14 cellular contexts compared by ENCODE assay signal in genomic region chr2:236657215-236657614, GRCh38.
DNase-seq lines count a peak whose midpoint lies in the region; ATAC-seq and TF ChIP-seq lines count a peak whose summit lies in the region.
"Had no signal": no experiment of that assay in that cellular context is flagged by ENCODE, and none has a peak within 500 bp of the region (broad histone marks: within the 10 kb centered on the region; RNA-seq: fewer than 3 reads in every experiment).

No MANE protein-coding gene starts in this region.

- no peak overlapping the region for H2BK5ac ChIP-seq in neuronal stem cell (ENCODE audit: low read length)

- no peak overlapping the region for H3K9ac ChIP-seq in neuronal stem cell (ENCODE audit: low read depth, low read length, poor library complexity)
- H3K9ac ChIP-seq: BLaER1 treated with 17β-estradiol and CSF1 and Interleukin-3, amounts not matched to agents 10 nM and 100 nM had no signal

- 97% methylated on average over 5 of the region's 5 CpGs for WGBS in esophagus muscularis mucosa
- no CpG with 5 or more reads among the region's 5 CpGs for WGBS in neuronal stem cell (ENCODE audit: extremely low coverage in 2 of 2, insufficient read length in 2 of 2, insufficient replicate concordance in 1 of 2), 2 donors

- H4K91ac ChIP-seq in neuronal stem cell (ENCODE audit: low read depth, low read length, poor library complexity): no peak overlapping the region

- H4K8ac ChIP-seq in neuronal stem cell (ENCODE audit: low read depth, low read length): no peak overlapping the region

- no peak overlapping the region for H3K18ac ChIP-seq in neuronal stem cell (ENCODE audit: low read length)

- H3K9me3 ChIP-seq in right atrium auricular region: no peaks in the 10 kb centered on the region
- no peaks in the 10 kb centered on the region for H3K9me3 ChIP-seq in esophagus muscularis mucosa
- peaks cover 0 to 19% of the 10 kb centered on the region in 2 donors for H3K9me3 ChIP-seq in neuronal stem cell (replicated peaks in 1 of 2; ENCODE audit: control insufficient read depth in 2 of 2, insufficient read depth in 1 of 2, low read depth in 1 of 2, low read length in 2 of 2)
- H3K9me3 ChIP-seq: BLaER1 treated with 17β-estradiol and CSF1 and Interleukin-3, amounts not matched to agents 10 nM and 100 nM; HAP-1 had no signal

- ATAC-seq in left ventricle myocardium superior (no peak), HG03439 (IDR thresholded peaks at IDR 0.05; ENCODE audit: unreplicated experiment) (no peak), GM19324 (IDR thresholded peaks at IDR 0.05; ENCODE audit: low FRiP score, unreplicated experiment) (no peak)
- ATAC-seq: CD8-positive, alpha-beta T cell had no signal

- no peak overlapping the region for H2BK12ac ChIP-seq in neuronal stem cell (ENCODE audit: low read length)

- H3K14ac ChIP-seq in neuronal stem cell (ENCODE audit: low read length): no peak overlapping the region

- H3K36me3 ChIP-seq in right atrium auricular region (no peaks in the 10 kb centered on the region), esophagus muscularis mucosa (no peaks in the 10 kb centered on the region), neuronal stem cell (replicated peaks in 1 of 2; ENCODE audit: control insufficient read depth in 2 of 2, insufficient read depth in 2 of 2, low read length in 2 of 2) (no peaks in the 10 kb centered on the region)
- H3K36me3 ChIP-seq: BLaER1 treated with 17β-estradiol and CSF1 and Interleukin-3, amounts not matched to agents 10 nM and 100 nM; HAP-1 had no signal

- no peak overlapping the region for H3K4me2 ChIP-seq in neuronal stem cell (ENCODE audit: insufficient read depth, low read length, poor library complexity, severe bottlenecking)
- H3K4me2 ChIP-seq: BLaER1 treated with 17β-estradiol and CSF1 and Interleukin-3, amounts not matched to agents 10 nM and 100 nM had no signal

- intact Hi-C loops in left ventricle myocardium superior (cut with micrococcal nuclease): no loop called here
- intact Hi-C loops in esophagus muscularis mucosa (cut with DNase I): no loop called here

- no peak overlapping the region for H2BK15ac ChIP-seq in neuronal stem cell (ENCODE audit: low read length)

- H2AFZ ChIP-seq in neuronal stem cell (ENCODE audit: low read length): no peak overlapping the region

- no peak for TF ChIP-seq POLR2A in esophagus muscularis mucosa (IDR thresholded peaks at IDR 0.05; ENCODE audit: low read depth)

- DNase-seq in right atrium auricular region (ENCODE audit: low spot score) (peak; percentile 47), left ventricle myocardium superior (no peak), esophagus muscularis mucosa (ENCODE audit: extremely low spot score) (peak; percentile 88), neuronal stem cell (ENCODE audit: low spot score) (no peak), NCI-H524 (lab: John Stamatoyannopoulos, UW) (no peak)
- DNase-seq: Calu3; CD8-positive, alpha-beta T cell; DMS79 treated with DMSO at 0.1 percent for 48 hours; GF-D8 had no signal

- no peak overlapping the region for H3K4ac ChIP-seq in neuronal stem cell (ENCODE audit: low read length)

- H3K4me1 ChIP-seq in right atrium auricular region (peaks cover 0 to 21% of the 10 kb centered on the region in 2 donors), esophagus muscularis mucosa (peaks cover 19 to 29% (median 28%) of the 10 kb centered on the region in 4 donors), neuronal stem cell (ENCODE audit: control insufficient read depth in 2 of 2, insufficient read depth in 1 of 2, low read depth in 1 of 2, low read length in 2 of 2) (peaks cover 10 to 12% of the 10 kb centered on the region in 2 donors)
- H3K4me1 ChIP-seq: HAP-1 had no signal

- TF ChIP-seq CTCF in right atrium auricular region (IDR thresholded peaks at IDR 0.05) (no peak), esophagus muscularis mucosa (IDR thresholded peaks at IDR 0.05) (no peak)

- no peak overlapping the region for H2BK120ac ChIP-seq in neuronal stem cell (ENCODE audit: low read depth, low read length)

- H3K27me3 ChIP-seq in right atrium auricular region (no peaks in the 10 kb centered on the region), esophagus muscularis mucosa (peaks cover 0 to 7% (median 0%) of the 10 kb centered on the region in 4 donors), neuronal stem cell (ENCODE audit: control insufficient read depth in 3 of 3, insufficient read depth in 3 of 3, low read depth in 1 of 3, low read length in 3 of 3) (no peaks in the 10 kb centered on the region)
- H3K27me3 ChIP-seq: BLaER1 treated with 17β-estradiol and CSF1 and Interleukin-3, amounts not matched to agents 10 nM and 100 nM had no signal

- no peaks in the 10 kb centered on the region for H3K79me1 ChIP-seq in neuronal stem cell (ENCODE audit: low read depth, low read length)

- H2AK5ac ChIP-seq in neuronal stem cell (ENCODE audit: low read depth, low read length): peak overlapping the region; percentile 21

- TF ChIP-seq EP300 in esophagus muscularis mucosa (IDR thresholded peaks at IDR 0.05): no peak

- no peak overlapping the region for H3K4me3 ChIP-seq in right atrium auricular region
- H3K4me3 ChIP-seq in esophagus muscularis mucosa: no peak overlapping the region
- H3K4me3 ChIP-seq in neuronal stem cell (ENCODE audit: low read length in 2 of 2): no peak overlapping the region
- H3K4me3 ChIP-seq: BLaER1 treated with 17β-estradiol and CSF1 and Interleukin-3, amounts not matched to agents 10 nM and 100 nM; HAP-1 had no signal

- H3K27ac ChIP-seq in right atrium auricular region (no peak overlapping the region), esophagus muscularis mucosa (replicated peaks in 1 of 4) (no peak overlapping the region), neuronal stem cell (replicated peaks; ENCODE audit: low read length) (no peak overlapping the region)
- H3K27ac ChIP-seq: BLaER1 treated with 17β-estradiol and CSF1 and Interleukin-3, amounts not matched to agents 10 nM and 100 nM; HL-60 had no signal

- no peak overlapping the region for H3K23ac ChIP-seq in neuronal stem cell (ENCODE audit: low read depth, low read length, poor library complexity)

Comparison
In these comparisons a context has a peak if more than half of its experiments do, and no peak if none do; other contexts are left out.
1. DNase-seq: peak in right atrium auricular region (single experiment) and esophagus muscularis mucosa (single experiment); none in left ventricle myocardium superior (single experiment), neuronal stem cell (single experiment) and NCI-H524 (0 of 2).